8 cellular contexts compared by ENCODE assay signal in the genomic region with DNA sequence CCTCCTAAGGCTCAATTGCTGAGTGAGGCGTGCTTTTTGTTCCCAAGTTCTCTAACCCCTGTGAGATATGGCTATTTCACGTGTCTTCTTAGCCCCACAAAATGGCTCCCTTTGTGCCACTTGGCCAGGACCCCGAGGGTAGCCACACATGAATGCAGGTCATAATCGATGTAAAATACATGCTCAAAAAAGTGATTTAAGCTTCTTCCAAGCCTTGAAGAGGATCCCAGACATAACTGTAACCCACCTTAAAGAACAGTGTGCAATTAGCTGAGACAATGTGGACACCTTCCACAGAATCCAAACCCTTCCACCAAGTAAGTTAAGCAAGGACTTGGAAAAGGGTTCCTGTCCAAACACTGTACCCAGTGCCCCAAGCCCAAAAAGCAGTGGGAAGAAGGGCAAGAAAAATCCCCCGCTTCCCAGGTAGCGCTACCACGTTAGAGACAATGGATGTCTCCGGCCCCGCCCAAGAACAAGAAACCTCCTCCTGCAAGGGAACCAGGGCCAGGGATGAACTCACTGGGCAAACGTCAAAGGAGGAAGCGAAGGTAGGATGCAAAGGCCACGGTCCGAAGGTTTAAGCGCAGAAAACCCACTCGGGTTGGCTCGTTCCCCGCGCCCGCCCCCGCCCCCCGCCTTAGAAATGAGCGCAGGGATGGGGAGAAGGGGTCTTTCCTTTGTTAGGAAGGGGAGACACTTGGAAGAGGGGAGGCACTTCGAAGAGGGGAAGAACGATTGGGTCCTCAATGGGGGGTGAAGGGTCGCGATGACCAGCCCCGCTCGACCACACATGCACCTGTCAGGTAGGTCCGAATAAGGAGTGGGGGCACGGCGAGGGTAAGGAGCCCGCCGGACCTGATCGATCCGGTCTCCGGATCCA. TPM values are rescaled to one million over a fixed set of nuclear protein-coding genes. Genes with fewer than 3 reads are reported as not detected.
DNase-seq lines count a peak whose midpoint lies in the region; ATAC-seq and TF ChIP-seq lines count a peak whose summit lies in the region.

No MANE protein-coding gene starts in this region.

- TF ChIP-seq POLR2A in erythroblast (IDR thresholded peaks at IDR 0.05; ENCODE audit: low read length) = no peak

- ATAC-seq in GM18867 (IDR thresholded peaks at IDR 0.05; ENCODE audit: unreplicated experiment) (peak; percentile 9), HG02763 (IDR thresholded peaks at IDR 0.05; ENCODE audit: unreplicated experiment) (no peak)

- H3K4me1 ChIP-seq in neural progenitor cell = peaks cover 17% of the 10 kb centered on the region

- H3K27me3 ChIP-seq in neural progenitor cell = no peaks in the 10 kb centered on the region

- H3K4me2 ChIP-seq in neural progenitor cell = peak overlapping the region; percentile 89

- H3K9me3 Mint-ChIP-seq in neural progenitor cell = no peaks in the 10 kb centered on the region

- no peak overlapping the region for H3K27ac ChIP-seq in neural progenitor cell

- peaks cover 5% of the 10 kb centered on the region for H3K27me3 Mint-ChIP-seq in neural progenitor cell (ENCODE audit: insufficient read depth, low read depth)

- H3K9me3 ChIP-seq in neural progenitor cell (ENCODE audit: low read depth) = no peaks in the 10 kb centered on the region

- peaks cover 11% of the 10 kb centered on the region for H3K36me3 Mint-ChIP-seq in neural progenitor cell

- peaks cover 62% of the 10 kb centered on the region for H4K20me1 ChIP-seq in neural progenitor cell (ENCODE audit: low read depth)

- H3K27ac Mint-ChIP-seq in neural progenitor cell = peak overlapping the region; percentile 93

- TF ChIP-seq CTCF in WI38 (IDR thresholded peaks at IDR 0.05; ENCODE audit: low read depth, low read length) (no peak), neural progenitor cell (IDR thresholded peaks at IDR 0.05) (no peak)

- peaks cover 6% of the 10 kb centered on the region for H3K36me3 ChIP-seq in neural progenitor cell

- no peak overlapping the region for H2AFZ ChIP-seq in neural progenitor cell (replicated peaks)

- peaks cover 20% of the 10 kb centered on the region for H3K4me1 Mint-ChIP-seq in neural progenitor cell

- peak overlapping the region; percentile 87 for H3K9ac ChIP-seq in neural progenitor cell

- peaks cover 61% of the 10 kb centered on the region for H3K79me2 ChIP-seq in neural progenitor cell (ENCODE audit: low read depth)

- peak overlapping the region; percentile 77 for H3K4me3 ChIP-seq in WI38 (ENCODE audit: low read depth, low read length)
- peak overlapping the region; percentile 98 for H3K4me3 ChIP-seq in neural progenitor cell

- peaks cover 22% of the 10 kb centered on the region for H3F3A ChIP-seq in neural progenitor cell (ENCODE audit: low read depth)

- peak overlapping the region; percentile 99 for H3K4me3 Mint-ChIP-seq in neural progenitor cell

- DNase-seq in AG20443 (ENCODE audit: low spot score) (peak; percentile 46), NCI-H2107 treated with DMSO at 0.1 percent for 48 hours (lab: John Stamatoyannopoulos, UW; ENCODE audit: unreplicated experiment) (peak; percentile 42), erythroblast (lab: John Stamatoyannopoulos, UW) (peak; percentile 42 to 50), neural progenitor cell (ENCODE audit: low spot score) (peak; percentile 73), COLO829 (ENCODE audit: low spot score) (no peak)

RNA-seq across cellular contexts. Expression of a gene that starts 1.1 kb away (rescaled TPM):
- 236 and 286 TPM in 2 replicates for total RNA-seq in neural progenitor cell (ENCODE audit: low replicate concordance)

RNA-seq across cellular contexts. Expression of a gene that starts 21.7 kb away (rescaled TPM):
- total RNA-seq in neural progenitor cell (ENCODE audit: low replicate concordance) = 45.8 and 117 TPM in 2 replicates

RNA-seq across cellular contexts. Expression of a gene that starts 29.5 kb away (rescaled TPM):
- total RNA-seq in neural progenitor cell (ENCODE audit: low replicate concordance) = 250 and 372 TPM in 2 replicates

RNA-seq across cellular contexts. Expression of a gene that starts 43.4 kb away (rescaled TPM):
- 1.9 and 4.3 TPM in 2 replicates for total RNA-seq in neural progenitor cell (ENCODE audit: low replicate concordance)

RNA-seq across cellular contexts. Expression of a gene that starts 52.3 kb away (rescaled TPM):
- total RNA-seq in neural progenitor cell (ENCODE audit: low replicate concordance) = 58.2 and 88.6 TPM in 2 replicates
